ENCODE assay signal across 8 cellular contexts in the genomic region with DNA sequence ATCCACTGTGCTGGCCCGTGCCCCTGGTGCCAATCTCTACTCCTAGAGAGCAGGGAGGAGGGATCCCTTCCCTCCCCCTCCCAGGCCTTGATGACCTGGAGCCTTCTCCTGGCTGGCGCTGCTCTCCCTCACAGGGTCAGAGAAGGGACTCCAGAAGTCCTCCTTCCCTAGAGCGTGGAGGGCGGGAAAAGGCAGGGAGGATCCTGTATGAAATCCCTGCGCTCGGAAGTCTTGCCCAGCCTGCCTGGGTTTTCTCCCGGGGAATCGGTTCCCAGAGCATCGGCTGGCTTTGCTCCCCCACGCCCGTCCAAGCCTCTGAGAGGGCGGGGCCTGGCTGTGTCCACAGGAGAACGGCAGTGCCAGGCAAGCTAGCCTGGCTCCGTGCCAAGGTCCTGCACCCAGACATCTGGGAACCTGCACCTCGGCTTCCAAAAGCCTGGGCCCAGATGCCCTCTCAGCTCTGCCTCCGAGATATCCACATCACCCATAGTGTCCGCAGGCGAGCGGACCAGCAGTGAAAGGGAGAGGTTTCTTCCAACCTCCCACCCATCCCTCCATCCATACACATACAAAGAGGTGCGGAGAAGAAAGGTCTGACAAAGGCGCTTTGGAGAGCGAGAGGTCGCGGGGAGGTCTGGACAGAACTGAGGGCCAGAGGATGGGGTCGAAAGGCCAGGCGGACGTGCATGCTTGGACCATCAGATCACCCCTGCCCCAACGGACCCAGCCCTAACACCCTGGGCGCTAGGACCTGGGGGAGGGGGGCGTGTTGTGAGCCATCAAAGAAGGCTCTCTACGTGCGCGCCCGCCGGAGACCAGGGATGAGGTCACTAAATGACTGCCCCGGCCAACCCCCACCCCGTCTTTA. TPM values are rescaled to one million over a fixed set of nuclear protein-coding genes. Genes with fewer than 3 reads are reported as not detected.
A peak's percentile ranks its signal among the peaks of the same experiment; 100 is the strongest.
DNase-seq lines count a peak whose midpoint lies in the region; ATAC-seq and TF ChIP-seq lines count a peak whose summit lies in the region.

No MANE protein-coding gene starts in this region.

- peaks cover 23% of the 10 kb centered on the region for H3K27me3 Mint-ChIP-seq in activated naive CD8-positive, alpha-beta T cell treated with anti-CD3 and anti-CD28 coated beads, Interleukin-2, amount 50 U/mL, for 24 hours

- peak overlapping the region; percentile 62 for H3K4me3 Mint-ChIP-seq in activated naive CD8-positive, alpha-beta T cell treated with anti-CD3 and anti-CD28 coated beads, Interleukin-2, amount 50 U/mL, for 24 hours

- H3K4me3 ChIP-seq in cardiac muscle cell, result peak overlapping the region; percentile 68

- no peaks in the 10 kb centered on the region for H3K36me3 Mint-ChIP-seq in activated naive CD8-positive, alpha-beta T cell treated with anti-CD3 and anti-CD28 coated beads, Interleukin-2, amount 50 U/mL, for 24 hours (ENCODE audit: low read depth)

- H3K27ac ChIP-seq in cardiac muscle cell, result no peak overlapping the region

- ATAC-seq in activated naive CD8-positive, alpha-beta T cell treated with anti-CD3 and anti-CD28 coated beads, Interleukin-2, amount 50 U/mL, for 24 hours, result no peak
- no peak for ATAC-seq in GM19351 (IDR thresholded peaks at IDR 0.05; ENCODE audit: unreplicated experiment)
- no peak for ATAC-seq in GM18907 (IDR thresholded peaks at IDR 0.05; ENCODE audit: unreplicated experiment)

- H3K27ac Mint-ChIP-seq in activated naive CD8-positive, alpha-beta T cell treated with anti-CD3 and anti-CD28 coated beads, Interleukin-2, amount 50 U/mL, for 24 hours, result no peak overlapping the region

- no peaks in the 10 kb centered on the region for H3K9me3 ChIP-seq in cardiac muscle cell (ENCODE audit: low read depth)

- TF ChIP-seq CTCF in cardiac muscle cell (IDR thresholded peaks at IDR 0.05; ENCODE audit: low read depth, low read length), result no peak

- no peaks in the 10 kb centered on the region for H3K36me3 ChIP-seq in cardiac muscle cell

- H3K9me3 Mint-ChIP-seq in activated naive CD8-positive, alpha-beta T cell treated with anti-CD3 and anti-CD28 coated beads, Interleukin-2, amount 50 U/mL, for 24 hours, result no peaks in the 10 kb centered on the region

- peaks cover 10% of the 10 kb centered on the region for H3K4me1 ChIP-seq in cardiac muscle cell (ENCODE audit: low read depth)

- peaks cover 21% of the 10 kb centered on the region for H3K4me1 Mint-ChIP-seq in activated naive CD8-positive, alpha-beta T cell treated with anti-CD3 and anti-CD28 coated beads, Interleukin-2, amount 50 U/mL, for 24 hours

- peaks cover 14% of the 10 kb centered on the region for H3K27me3 ChIP-seq in cardiac muscle cell

- peak; percentile 57 for DNase-seq in Daoy (ENCODE audit: low read depth)
- DNase-seq in NCI-H226, result peak; percentile 86
- peak; percentile 39 for DNase-seq in activated naive CD8-positive, alpha-beta T cell treated with anti-CD3 and anti-CD28 coated beads, Interleukin-2, amount 50 U/mL, for 24 hours
- DNase-seq in cardiac muscle cell (ENCODE audit: low read depth in 1 of 2, low spot score in 1 of 2), result peak; percentile 61 to 81
- peak; percentile 79 for DNase-seq in occipital lobe (lab: John Stamatoyannopoulos, UW)
- DNase-seq in mesenteric fat pad (ENCODE audit: low spot score), result no peak

RNA-seq across cellular contexts. Expression of a gene that starts 1.1 kb away (rescaled TPM):
- 1.1 and 1.3 TPM in 2 replicates for total RNA-seq in Daoy (2014; rRNA removed; shearing (Covaris generic))
- total RNA-seq in cardiac muscle cell (25.0 and 25.4 TPM in 2 replicates), occipital lobe (14.2 TPM), mesenteric fat pad (2.3 TPM)
- 17.2 and 23.4 TPM in 2 replicates for polyA plus RNA-seq in cardiac muscle cell

RNA-seq across cellular contexts. Expression of a gene that starts 36.1 kb away (rescaled TPM):
- not detected in 2 replicates for total RNA-seq in Daoy (2014; rRNA removed; shearing (Covaris generic))
- total RNA-seq in cardiac muscle cell (not detected in 2 replicates), occipital lobe (not detected), mesenteric fat pad (not detected)
- not detected in 2 replicates for polyA plus RNA-seq in cardiac muscle cell

RNA-seq across cellular contexts. Expression of a gene that starts 47.5 kb away (rescaled TPM):
- not detected in 2 replicates for total RNA-seq in Daoy (2014; rRNA removed; shearing (Covaris generic))
- total RNA-seq in cardiac muscle cell (not detected in 2 replicates), occipital lobe (not detected), mesenteric fat pad (not detected)
- polyA plus RNA-seq in cardiac muscle cell, result 0.77 TPM in 1 of 2 replicates, not detected in the other

RNA-seq across cellular contexts. Expression of a gene that starts 59.2 kb away (rescaled TPM):
- 0.51 TPM in 1 of 2 replicates, not detected in the other for total RNA-seq in Daoy (2014; rRNA removed; shearing (Covaris generic))
- total RNA-seq in cardiac muscle cell, result not detected in 2 replicates
- not detected in 2 replicates for polyA plus RNA-seq in cardiac muscle cell
- total RNA-seq in occipital lobe, result not detected
- total RNA-seq in mesenteric fat pad, result 121 TPM
